Comparison of ENCODE assay signal across 11 cellular contexts in genomic region chr14:35047961-35048513, GRCh38. TPM values are rescaled to one million over a fixed set of nuclear protein-coding genes. Genes with fewer than 3 reads are reported as not detected.
DNase-seq lines count a peak whose midpoint lies in the region; ATAC-seq and TF ChIP-seq lines count a peak whose summit lies in the region.
"Had no signal": no experiment of that assay in that cellular context is flagged by ENCODE, and none has a peak within 500 bp of the region (broad histone marks: within the 10 kb centered on the region; RNA-seq: fewer than 3 reads in every experiment).

No MANE protein-coding gene starts in this region.

- peak overlapping the region; percentile 59 for H3K27ac Mint-ChIP-seq in activated T-helper 1 cell treated with anti-CD3 and anti-CD28 coated beads, Interleukin-12 subunit alpha, Interleukin-12 subunit beta, Interleukin-2, Interleukin-4 antibody, amounts not matched to agents 30 ng/mL and 10 ng/mL and 1 ng/mL, durations not matched to agents 14 hours and 24 hours and 36 hours
- peak overlapping the region; percentile 68 for H3K27ac Mint-ChIP-seq in type B pancreatic cell

- WGBS in heart left ventricle, 4 donors = 64 to 73% (median 69%) methylated on average over 4 of the region's 4 CpGs
- 36% methylated on average over 4 of the region's 4 CpGs for WGBS in right lobe of liver (ENCODE audit: insufficient coverage, low coverage, low lambda C conversion rate, missing lambda C conversion rate)

- intact Hi-C loops in heart left ventricle (cut with DNase I) (loop anchor here in 7 of 10 donors (2.0 to 10.0 kb wide), 9 partner anchors 63 to 364 kb away; partner anchors contain the start of genes SRP54 (in 4 of the 7), NFKBIA (in 3 of the 7), PPP2R3C (in 3 of the 7) and CFL2 (in 1 of the 7)), left ventricle myocardium superior (cut with micrococcal nuclease) (no loop called here), right lobe of liver (cut with DNase I) (loop anchor here in 1 of 2 donors (5.0 kb wide), 1 partner anchor 74 kb away; the partner anchor contains the start of genes PPP2R3C and PRORP)
- intact Hi-C loops in activated T-helper 1 cell treated with anti-CD3 and anti-CD28 coated beads, Interleukin-12 subunit alpha, Interleukin-12 subunit beta, Interleukin-2, Interleukin-4 antibody, amounts not matched to agents 30 ng/mL and 10 ng/mL and 1 ng/mL, durations not matched to agents 14 hours and 24 hours and 36 hours (cut with micrococcal nuclease) = loop anchor here (2.0 to 5.0 kb wide), 6 partner anchors 117 to 779 kb away; partner anchors contain the start of genes BRMS1L, CFL2, EAPP and NFKBIA

- peak overlapping the region in 6 of 12 donors; percentile 1 to 99 (median 60) for H3K27ac ChIP-seq in heart left ventricle
- peak overlapping the region in 2 of 3 donors; percentile 94 to 97 for H3K27ac ChIP-seq in right lobe of liver
- H3K27ac ChIP-seq: cardiac muscle cell had no signal

- no peak for DNase-seq in heart left ventricle
- DNase-seq in left ventricle myocardium superior = no peak
- no peak for DNase-seq in activated T-helper 1 cell treated with anti-CD3 and anti-CD28 coated beads, Interleukin-12 subunit alpha, Interleukin-12 subunit beta, Interleukin-2, Interleukin-4 antibody, amounts not matched to agents 30 ng/mL and 10 ng/mL and 1 ng/mL, durations not matched to agents 14 hours and 24 hours and 36 hours (ENCODE audit: low spot score)
- no peak for DNase-seq in right lobe of liver
- no peak for DNase-seq in type B pancreatic cell (ENCODE audit: extremely low spot score, unreplicated experiment)
- DNase-seq in NCI-H1048 (lab: John Stamatoyannopoulos, UW) = no peak
- no peak for DNase-seq in NK-92 treated with Interleukin-12 subunit alpha and Interleukin-12 subunit beta, amount 100 ng/mL, for 24 hours (lab: John Stamatoyannopoulos, UW)
- DNase-seq: stimulated activated CD4-positive, alpha-beta T cell treated with anti-CD3 and anti-CD28 coated beads, Interleukin-12 subunit alpha, Interleukin-12 subunit beta, amount 100 ng/mL, for 4 hours; substantia nigra had no signal

- peak overlapping the region; percentile 97 for H3K4me3 Mint-ChIP-seq in activated T-helper 1 cell treated with anti-CD3 and anti-CD28 coated beads, Interleukin-12 subunit alpha, Interleukin-12 subunit beta, Interleukin-2, Interleukin-4 antibody, amounts not matched to agents 30 ng/mL and 10 ng/mL and 1 ng/mL, durations not matched to agents 14 hours and 24 hours and 36 hours
- peak overlapping the region; percentile 98 for H3K4me3 Mint-ChIP-seq in type B pancreatic cell

- H3K27me3 ChIP-seq in heart left ventricle = no peaks in the 10 kb centered on the region
- H3K27me3 ChIP-seq in right lobe of liver = no peaks in the 10 kb centered on the region
- H3K27me3 ChIP-seq: cardiac muscle cell had no signal

- peaks cover 28% of the 10 kb centered on the region for H3K4me1 Mint-ChIP-seq in activated T-helper 1 cell treated with anti-CD3 and anti-CD28 coated beads, Interleukin-12 subunit alpha, Interleukin-12 subunit beta, Interleukin-2, Interleukin-4 antibody, amounts not matched to agents 30 ng/mL and 10 ng/mL and 1 ng/mL, durations not matched to agents 14 hours and 24 hours and 36 hours (ENCODE audit: low read depth)
- H3K4me1 Mint-ChIP-seq in type B pancreatic cell (ENCODE audit: unreplicated experiment) = peaks cover 7% of the 10 kb centered on the region

- H3K27me3 Mint-ChIP-seq in activated T-helper 1 cell treated with anti-CD3 and anti-CD28 coated beads, Interleukin-12 subunit alpha, Interleukin-12 subunit beta, Interleukin-2, Interleukin-4 antibody, amounts not matched to agents 30 ng/mL and 10 ng/mL and 1 ng/mL, durations not matched to agents 14 hours and 24 hours and 36 hours (ENCODE audit: insufficient read depth) = no peaks in the 10 kb centered on the region
- H3K27me3 Mint-ChIP-seq in type B pancreatic cell = no peaks in the 10 kb centered on the region

- H3K36me3 Mint-ChIP-seq in activated T-helper 1 cell treated with anti-CD3 and anti-CD28 coated beads, Interleukin-12 subunit alpha, Interleukin-12 subunit beta, Interleukin-2, Interleukin-4 antibody, amounts not matched to agents 30 ng/mL and 10 ng/mL and 1 ng/mL, durations not matched to agents 14 hours and 24 hours and 36 hours (ENCODE audit: low read depth) = peaks cover 16% of the 10 kb centered on the region
- H3K36me3 Mint-ChIP-seq in type B pancreatic cell = peaks cover 2% of the 10 kb centered on the region

- H3K9me3 ChIP-seq in heart left ventricle = no peaks in the 10 kb centered on the region
- H3K9me3 ChIP-seq in right lobe of liver = no peaks in the 10 kb centered on the region

- no peaks in the 10 kb centered on the region for H3K9me3 Mint-ChIP-seq in activated T-helper 1 cell treated with anti-CD3 and anti-CD28 coated beads, Interleukin-12 subunit alpha, Interleukin-12 subunit beta, Interleukin-2, Interleukin-4 antibody, amounts not matched to agents 30 ng/mL and 10 ng/mL and 1 ng/mL, durations not matched to agents 14 hours and 24 hours and 36 hours
- H3K9me3 Mint-ChIP-seq in type B pancreatic cell = no peaks in the 10 kb centered on the region

- H3K4me1 ChIP-seq in heart left ventricle (peaks cover 0 to 46% (median 32%) of the 10 kb centered on the region in 12 donors), right lobe of liver (peaks cover 0 to 41% (median 10%) of the 10 kb centered on the region in 4 donors)

- peaks cover 0 to 42% (median 16%) of the 10 kb centered on the region in 9 donors for H3K36me3 ChIP-seq in heart left ventricle
- H3K36me3 ChIP-seq in right lobe of liver = peaks cover 0 to 9% (median 0%) of the 10 kb centered on the region in 4 donors

- H3K4me3 ChIP-seq in heart left ventricle (peak overlapping the region in 7 of 12 donors; percentile 62 to 95 (median 89)), right lobe of liver (peak overlapping the region; percentile 24 to 84 (median 80))

- no peak for TF ChIP-seq POLR2A in heart left ventricle (IDR thresholded peaks at IDR 0.05)
- TF ChIP-seq POLR2A in right lobe of liver (IDR thresholded peaks at IDR 0.05) = no peak

- TF ChIP-seq CTCF in heart left ventricle (IDR thresholded peaks at IDR 0.05) = no peak
- no peak for TF ChIP-seq CTCF in right lobe of liver (IDR thresholded peaks at IDR 0.05)
- no peak for TF ChIP-seq CTCF in type B pancreatic cell (conservative IDR thresholded peaks at IDR 0.05)

- ATAC-seq in heart left ventricle (no peak), left ventricle myocardium superior (no peak), right lobe of liver (no peak), GM21390 (IDR thresholded peaks at IDR 0.05; ENCODE audit: unreplicated experiment) (no peak)

RNA-seq across cellular contexts. Expression of gene FAM177A1, which starts 2.0 kb away (rescaled TPM):
- 100 to 1,000 TPM in 4 of 9 donors, 10 to 100 TPM in 5; 56.3 to 129 (median 98.8) TPM for total RNA-seq in heart left ventricle
- 10 to 100 TPM; 58.5 to 77.1 TPM for polyA plus RNA-seq in heart left ventricle
- 51.3 TPM for total RNA-seq in left ventricle myocardium superior
- 43.2 and 46.3 TPM in 2 replicates for total RNA-seq in activated T-helper 1 cell treated with anti-CD3 and anti-CD28 coated beads, Interleukin-12 subunit alpha, Interleukin-12 subunit beta, Interleukin-2, Interleukin-4 antibody, amounts not matched to agents 30 ng/mL and 10 ng/mL and 1 ng/mL, durations not matched to agents 14 hours and 24 hours and 36 hours
- 10 to 100 TPM; 44.2 to 48.4 (median 47.2) TPM for total RNA-seq in right lobe of liver
- total RNA-seq in type B pancreatic cell (ENCODE audit: low replicate concordance) = 37.7 and 58.4 TPM in 2 replicates
